Comparison of ENCODE assay signal across 1 cellular context in the genomic region with DNA sequence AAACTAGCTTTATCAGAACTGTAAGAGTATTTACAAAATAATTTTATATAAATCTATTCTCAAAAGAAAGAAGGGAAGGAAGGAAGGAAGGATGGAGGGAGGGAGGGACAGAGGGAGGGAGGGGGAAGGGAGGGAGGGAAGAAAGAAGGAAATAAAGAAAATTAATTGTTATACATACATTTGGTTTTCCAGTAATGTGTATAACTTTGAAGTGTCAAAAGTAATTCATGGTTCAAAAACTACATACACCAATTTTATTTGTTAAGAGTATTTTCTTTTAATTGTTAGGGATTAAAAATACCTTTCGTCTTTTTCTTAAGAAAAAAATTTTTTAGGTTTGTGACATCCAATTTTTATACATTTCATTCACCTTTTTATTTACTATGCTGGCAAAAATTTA.
TF ChIP-seq lines count a peak whose summit lies in the region.

No MANE protein-coding gene starts in this region.

TF ChIP-seq in K562, 482 proteins besides CTCF, POLR2A, EP300 and RAD21 (continued from another document):
- TF ChIP-seq ZNF239 (CRISPR knock-in tag; IDR thresholded peaks at IDR 0.05) (no peak), TRIM28 (IDR thresholded peaks at IDR 0.05) (no peak), KDM1A (IDR thresholded peaks at IDR 0.05) (no peak), SP2 (IDR thresholded peaks at IDR 0.05; ENCODE audit: extremely low read depth, low read depth, low read length, poor library complexity, severe bottlenecking) (no peak), RBBP5 (IDR thresholded peaks at IDR 0.05; ENCODE audit: borderline replicate concordance, insufficient read depth, low read length, poor library complexity, severe bottlenecking) (no peak), ZNF3 (CRISPR knock-in tag; IDR thresholded peaks at IDR 0.05) (no peak)
